Comparison of ENCODE assay signal across 10 cellular contexts in the genomic region with DNA sequence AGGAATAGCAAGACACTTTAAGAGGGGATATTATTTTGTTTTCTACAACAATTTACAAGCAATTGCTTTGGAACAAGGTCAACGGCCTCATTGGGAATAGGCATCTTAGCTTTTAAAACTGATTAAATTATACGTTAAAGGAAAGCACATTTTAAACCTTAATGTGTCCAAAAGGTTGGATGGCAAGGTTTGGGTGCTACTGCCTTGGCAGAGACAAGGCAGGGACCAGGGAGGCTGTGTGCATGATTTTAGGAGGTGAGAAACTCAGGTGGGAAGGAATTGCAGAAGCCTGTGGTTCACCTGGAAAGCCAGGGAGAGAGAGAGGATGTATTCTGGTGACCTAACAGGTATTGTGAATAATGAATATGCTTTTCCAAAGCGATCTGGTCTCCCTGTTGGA. TPM values are rescaled to one million over a fixed set of nuclear protein-coding genes. Genes with fewer than 3 reads are reported as not detected.
DNase-seq lines count a peak whose midpoint lies in the region; ATAC-seq, FAIRE-seq and TF ChIP-seq lines count a peak whose summit lies in the region.
"Had no signal": no experiment of that assay in that cellular context is flagged by ENCODE, and none has a peak within 500 bp of the region (broad histone marks: within the 10 kb centered on the region; RNA-seq: fewer than 3 reads in every experiment).

No MANE protein-coding gene starts in this region.

- H3K14ac ChIP-seq in mesenchymal stem cell (ENCODE audit: low read length in 2 of 2), result no peak overlapping the region

- H3K27ac ChIP-seq in A549 (peak overlapping the region; percentile 95 to 97), mesenchymal stem cell (ENCODE audit: low read length, poor library complexity, severe bottlenecking) (peak overlapping the region; percentile 55), psoas muscle (no peak overlapping the region)
- H3K27ac ChIP-seq in CD4-positive, alpha-beta T cell (ENCODE audit: low read depth, low read length), result peak overlapping the region; percentile 44

- no peak overlapping the region for H2BK120ac ChIP-seq in mesenchymal stem cell (ENCODE audit: low read depth, low read length)

- no peak for ATAC-seq in A549
- ATAC-seq in CD4-positive, alpha-beta T cell (ENCODE audit: poor library complexity), result no peak
- no peak for ATAC-seq in activated CD8-positive, alpha-beta T cell treated with anti-CD3 and anti-CD28 coated beads for 36 hours
- ATAC-seq in psoas muscle, result no peak

- H3K36me3 ChIP-seq in mesenchymal stem cell (ENCODE audit: control insufficient read depth in 1 of 2, insufficient read depth in 2 of 2, low read depth in 1 of 2, low read length in 2 of 2) (peaks cover 6 to 87% of the 10 kb centered on the region in 2 experiments), psoas muscle (ENCODE audit: insufficient read depth in 1 of 2, low read depth in 1 of 2) (peaks cover 0 to 15% of the 10 kb centered on the region in 2 donors)

- peak overlapping the region in 1 of 2 experiments; percentile 74 for H3K18ac ChIP-seq in mesenchymal stem cell (ENCODE audit: low read depth in 1 of 2, low read length in 2 of 2)

- H3K9me3 ChIP-seq in A549 (no peaks in the 10 kb centered on the region), mesenchymal stem cell (ENCODE audit: control insufficient read depth, low read length) (no peaks in the 10 kb centered on the region), psoas muscle (no peaks in the 10 kb centered on the region)
- H3K9me3 ChIP-seq in CD4-positive, alpha-beta T cell (ENCODE audit: control insufficient read depth, low read length), result no peaks in the 10 kb centered on the region

- H3K4me3 ChIP-seq in A549, result no peak overlapping the region
- H3K4me3 ChIP-seq in mesenchymal stem cell (ENCODE audit: insufficient read depth in 1 of 2, low read depth in 1 of 2, low read length in 2 of 2), result no peak overlapping the region
- no peak overlapping the region for H3K4me3 ChIP-seq in psoas muscle
- H3K4me3 ChIP-seq: dorsolateral prefrontal cortex had no signal

- no peak for TF ChIP-seq EP300 in A549 (IDR thresholded peaks at IDR 0.05)

- H3K79me1 ChIP-seq in mesenchymal stem cell (replicated peaks; ENCODE audit: low read length, poor library complexity, severe bottlenecking), result peaks cover 12% of the 10 kb centered on the region

- H3K4ac ChIP-seq in mesenchymal stem cell (ENCODE audit: low read depth in 1 of 2, low read length in 2 of 2), result no peak overlapping the region

- H3K27me3 Mint-ChIP-seq in CD4-positive, alpha-beta T cell, result no peaks in the 10 kb centered on the region
- H3K27me3 Mint-ChIP-seq in activated CD8-positive, alpha-beta T cell treated with anti-CD3 and anti-CD28 coated beads for 36 hours, result no peaks in the 10 kb centered on the region

- intact Hi-C loops in CD4-positive, alpha-beta T cell (cut with DNase I, micrococcal nuclease), result no loop called here
- intact Hi-C loops in activated CD8-positive, alpha-beta T cell treated with anti-CD3 and anti-CD28 coated beads for 36 hours (cut with micrococcal nuclease), result no loop called here
- intact Hi-C loops in psoas muscle (cut with DNase I), result no loop called here

- peak overlapping the region; percentile 91 for H2AK5ac ChIP-seq in mesenchymal stem cell (ENCODE audit: low read length, severe bottlenecking)

- no peak overlapping the region for H3K9ac ChIP-seq in mesenchymal stem cell (ENCODE audit: low read length)

- peak overlapping the region in 1 of 2 experiments; percentile 14 for H2BK12ac ChIP-seq in mesenchymal stem cell (ENCODE audit: low read length in 2 of 2)

- peak overlapping the region; percentile 85 for H4K8ac ChIP-seq in mesenchymal stem cell (ENCODE audit: low read length)

- no peaks in the 10 kb centered on the region for H3K9me3 Mint-ChIP-seq in CD4-positive, alpha-beta T cell
- no peaks in the 10 kb centered on the region for H3K9me3 Mint-ChIP-seq in activated CD8-positive, alpha-beta T cell treated with anti-CD3 and anti-CD28 coated beads for 36 hours

- no peak overlapping the region for H3K23ac ChIP-seq in mesenchymal stem cell (ENCODE audit: low read length in 2 of 2)

- no peak overlapping the region for H2AFZ ChIP-seq in mesenchymal stem cell (ENCODE audit: low read depth, low read length)

- peaks cover 93% of the 10 kb centered on the region for H3K4me1 Mint-ChIP-seq in CD4-positive, alpha-beta T cell (ENCODE audit: low read depth)
- peaks cover 98% of the 10 kb centered on the region for H3K4me1 Mint-ChIP-seq in activated CD8-positive, alpha-beta T cell treated with anti-CD3 and anti-CD28 coated beads for 36 hours (ENCODE audit: low read depth)

- CTCF ChIA-PET in A549 (lab: Yijun Ruan, JAX), result interaction anchor here (1.4 kb wide), 1 partner anchor 32 kb away, joined by 7 read pairs; no protein-coding TSS in a partner anchor
- CTCF ChIA-PET in CD4-positive, alpha-beta T cell (lab: Charles Lee), result no interaction called here
- CTCF ChIA-PET in activated CD8-positive, alpha-beta T cell treated with anti-CD3 and anti-CD28 coated beads for 36 hours (lab: Charles Lee), result interaction anchor here (4.7 kb wide), 1 partner anchor 33 kb away, joined by 22 read pairs; no protein-coding TSS in a partner anchor
- CTCF ChIA-PET in GM10248 (lab: Yijun Ruan, JAX), result no interaction called here

- H3K27me3 ChIP-seq in CD4-positive, alpha-beta T cell (ENCODE audit: control insufficient read depth, insufficient read depth, low read length), result no peaks in the 10 kb centered on the region
- no peaks in the 10 kb centered on the region for H3K27me3 ChIP-seq in mesenchymal stem cell (ENCODE audit: control insufficient read depth in 1 of 2, insufficient read depth in 1 of 2, low read length in 2 of 2)
- H3K27me3 ChIP-seq in psoas muscle (ENCODE audit: insufficient read depth in 3 of 3, low read length in 2 of 3), result no peaks in the 10 kb centered on the region
- H3K27me3 ChIP-seq: dorsolateral prefrontal cortex had no signal

- H2BK5ac ChIP-seq in mesenchymal stem cell (ENCODE audit: low read depth, low read length, poor library complexity, severe bottlenecking), result no peak overlapping the region

- H3K27ac Mint-ChIP-seq in CD4-positive, alpha-beta T cell, result peak overlapping the region; percentile 96
- peak overlapping the region; percentile 98 for H3K27ac Mint-ChIP-seq in activated CD8-positive, alpha-beta T cell treated with anti-CD3 and anti-CD28 coated beads for 36 hours

- peaks cover 60% of the 10 kb centered on the region for H3K4me1 ChIP-seq in A549
- peaks cover 14% of the 10 kb centered on the region for H3K4me1 ChIP-seq in mesenchymal stem cell (ENCODE audit: control insufficient read depth, insufficient read depth, low read depth, low read length)
- H3K4me1 ChIP-seq in psoas muscle, result peaks cover 44% of the 10 kb centered on the region

- H3K36me3 Mint-ChIP-seq in CD4-positive, alpha-beta T cell (ENCODE audit: low read depth), result peaks cover 91% of the 10 kb centered on the region
- peaks cover 83% of the 10 kb centered on the region for H3K36me3 Mint-ChIP-seq in activated CD8-positive, alpha-beta T cell treated with anti-CD3 and anti-CD28 coated beads for 36 hours (ENCODE audit: low read depth)

- TF ChIP-seq CTCF in A549 (IDR thresholded peaks at IDR 0.05) (no peak), psoas muscle (IDR thresholded peaks at IDR 0.05) (no peak), GM10248 (IDR thresholded peaks at IDR 0.05; ENCODE audit: control extremely low read depth, extremely low read depth, low read depth, missing control alignments) (no peak)
- no peak for TF ChIP-seq CTCF in CD4-positive, alpha-beta T cell (IDR thresholded peaks at IDR 0.05)
- TF ChIP-seq CTCF in activated CD8-positive, alpha-beta T cell treated with anti-CD3 and anti-CD28 coated beads for 36 hours (IDR thresholded peaks at IDR 0.05), result no peak

- DNase-seq in A549 (ENCODE audit: low read depth in 1 of 2, low spot score in 1 of 2) (no peak), mesenchymal stem cell (no peak), psoas muscle (no peak), midbrain (lab: John Stamatoyannopoulos, UW) (no peak), GM10248 (ENCODE audit: extremely low spot score) (no peak), epidermal melanocyte (ENCODE audit: insufficient read length, low spot score) (no peak)
- no peak for DNase-seq in CD4-positive, alpha-beta T cell
- DNase-seq in activated CD8-positive, alpha-beta T cell treated with anti-CD3 and anti-CD28 coated beads for 36 hours, result no peak
- DNase-seq: dorsolateral prefrontal cortex, NCI-H345 had no signal

- no peak overlapping the region for H2BK15ac ChIP-seq in mesenchymal stem cell (ENCODE audit: low read depth, poor library complexity, severe bottlenecking)

- peak overlapping the region; percentile 42 for H3K4me3 Mint-ChIP-seq in CD4-positive, alpha-beta T cell
- H3K4me3 Mint-ChIP-seq in activated CD8-positive, alpha-beta T cell treated with anti-CD3 and anti-CD28 coated beads for 36 hours, result peak overlapping the region; percentile 42

- H4K91ac ChIP-seq in mesenchymal stem cell (ENCODE audit: low read length), result no peak overlapping the region

- H3K4me2 ChIP-seq in A549 (no peak overlapping the region), mesenchymal stem cell (ENCODE audit: low read length, poor library complexity, severe bottlenecking) (no peak overlapping the region)

- 92% methylated on average over 3 of the region's 3 CpGs for WGBS in A549 (ENCODE audit: missing lambda C conversion rate)
- 96% methylated on average over 3 of the region's 3 CpGs for WGBS in mesenchymal stem cell
- WGBS in psoas muscle, 3 donors, result 86 to 93% (median 89%) methylated on average over 3 of the region's 3 CpGs

- FAIRE-seq in A549 (lab: Jason Lieb, UNC), result no peak

- POLR2A ChIA-PET in A549 (lab: Yijun Ruan, JAX) (no interaction called here), GM10248 (lab: Yijun Ruan, JAX) (no interaction called here)
- POLR2A ChIA-PET in CD4-positive, alpha-beta T cell (lab: Charles Lee), result interaction anchor here (1.2 to 10.0 kb wide), 2 partner anchors 9 to 21 kb away, joined by 3 to 297 read pairs; no protein-coding TSS in a partner anchor
- POLR2A ChIA-PET in activated CD8-positive, alpha-beta T cell treated with anti-CD3 and anti-CD28 coated beads for 36 hours (lab: Charles Lee), result interaction anchor here (0.6 to 8.6 kb wide), 10 partner anchors 9 to 368 kb away, joined by 3 to 173 read pairs (median 3); no protein-coding TSS in a partner anchor

- no peak for TF ChIP-seq POLR2A in A549 (IDR thresholded peaks at IDR 0.05; ENCODE audit: low read length)

- no peak for TF ChIP-seq RAD21 in A549 (conservative IDR thresholded peaks at IDR 0.05 in 1 of 2, IDR thresholded peaks at IDR 0.05 in 1 of 2)

RNA-seq across cellular contexts. Expression of a gene that starts 54.3 kb away (rescaled TPM):
- 97.4 and 119 TPM in 2 replicates for polyA plus RNA-seq in A549 (2011; rRNA removed)
- 21.5 and 26.8 TPM in 2 replicates for polyA plus RNA-seq in A549 (2012; cell fraction: cytosol; rRNA removed)
- polyA plus RNA-seq in A549 (2012; cell fraction: nucleus; rRNA removed), result 20.0 and 20.1 TPM in 2 replicates
- polyA plus RNA-seq in A549 (2017; fragmentation: RNase III; extraction: RNeasy Plus Mini Kit Qiagen cat#74134 plus additional on column Dnase treatment), result 47.0 to 57.8 TPM (median 48.5 TPM) in 3 replicates
- polyA minus RNA-seq in A549 (2011; rRNA and poly(A)+ RNA removed), result 103 and 115 TPM in 2 replicates
- 100 to 1,000 TPM; 203 to 205 TPM for total RNA-seq in CD4-positive, alpha-beta T cell
- total RNA-seq in activated CD8-positive, alpha-beta T cell treated with anti-CD3 and anti-CD28 coated beads for 36 hours, result 10 to 100 TPM; 49.1 to 50.0 TPM
- 195 TPM for polyA plus RNA-seq in mesenchymal stem cell (2013, experiment 1 of 2)
- 202 TPM for polyA plus RNA-seq in mesenchymal stem cell (2013, experiment 2 of 2)
- 10 to 100 TPM; 36.0 to 51.8 (median 44.6) TPM for total RNA-seq in psoas muscle
- polyA plus RNA-seq in psoas muscle, result 10 to 100 TPM; 19.7 to 58.8 (median 23.4) TPM

Comparison
In these comparisons a context has a peak if more than half of its experiments do, and no peak if none do; other contexts are left out.
1. CTCF ChIA-PET loops: an anchor here in A549 (1.4 kb wide) and activated CD8-positive, alpha-beta T cell treated with anti-CD3 and anti-CD28 coated beads for 36 hours (4.7 kb wide); none called in CD4-positive, alpha-beta T cell and GM10248.
2. POLR2A ChIA-PET loops: an anchor here in CD4-positive, alpha-beta T cell (1.2 to 10.0 kb wide) and activated CD8-positive, alpha-beta T cell treated with anti-CD3 and anti-CD28 coated beads for 36 hours (0.6 to 8.6 kb wide); none called in A549 and GM10248.